1 cellular context compared by ENCODE assay signal in genomic region chr22:26462971-26463661, GRCh38.
TF ChIP-seq lines count a peak whose summit lies in the region.

No MANE protein-coding gene starts in this region.

TF ChIP-seq in K562, 482 proteins besides CTCF, POLR2A, EP300 and RAD21:
- TF ChIP-seq ZNF436 (CRISPR knock-in tag; IDR thresholded peaks at IDR 0.05) (no peak), ZSCAN32 (CRISPR knock-in tag; IDR thresholded peaks at IDR 0.05) (no peak), POLR3G (IDR thresholded peaks at IDR 0.05; ENCODE audit: extremely low read depth, insufficient read length, insufficient replicate concordance) (no peak), ELK1 (CRISPR knock-in tag; IDR thresholded peaks at IDR 0.05) (no peak), SMAD1 (IDR thresholded peaks at IDR 0.05; ENCODE audit: low read depth, low read length, partially characterized antibody) (no peak), TFAM (CRISPR knock-in tag; conservative IDR thresholded peaks at IDR 0.05) (no peak), RFX1 (IDR thresholded peaks at IDR 0.05) (peak; percentile 79), WHSC1 (IDR thresholded peaks at IDR 0.05; ENCODE audit: low read length) (no peak)
- TF ChIP-seq, protein P1, sequence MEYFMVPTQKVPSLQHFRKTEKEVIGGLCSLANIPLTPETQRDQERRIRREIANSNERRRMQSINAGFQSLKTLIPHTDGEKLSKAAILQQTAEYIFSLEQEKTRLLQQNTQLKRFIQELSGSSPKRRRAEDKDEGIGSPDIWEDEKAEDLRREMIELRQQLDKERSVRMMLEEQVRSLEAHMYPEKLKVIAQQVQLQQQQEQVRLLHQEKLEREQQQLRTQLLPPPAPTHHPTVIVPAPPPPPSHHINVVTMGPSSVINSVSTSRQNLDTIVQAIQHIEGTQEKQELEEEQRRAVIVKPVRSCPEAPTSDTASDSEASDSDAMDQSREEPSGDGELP (CRISPR knock-in tag; IDR thresholded peaks at IDR 0.05; ENCODE audit: borderline replicate concordance), result peak; percentile 41; the same call in 1 of the 2 replicates
TF ChIP-seq in K562: peak in this region for 2.
